In genomic region chr3:13549513-13550256, GRCh38 we compare ENCODE assay signal across 8 cellular contexts. TPM values are rescaled to one million over a fixed set of nuclear protein-coding genes. Genes with fewer than 3 reads are reported as not detected.
DNase-seq lines count a peak whose midpoint lies in the region; FAIRE-seq and TF ChIP-seq lines count a peak whose summit lies in the region.

No MANE protein-coding gene starts in this region.

- no peaks in the 10 kb centered on the region for H3K36me3 ChIP-seq in HUES48 (ENCODE audit: control insufficient read depth, insufficient read depth, low read length)
- no peaks in the 10 kb centered on the region for H3K36me3 ChIP-seq in endodermal cell (ENCODE audit: control insufficient read depth, insufficient read depth, low read length)

- TF ChIP-seq CTCF in AG04449 (IDR thresholded peaks at IDR 0.05; ENCODE audit: insufficient read depth, low read length, missing control alignments) (no peak), endodermal cell (conservative IDR thresholded peaks at IDR 0.05) (no peak), neural crest cell (conservative IDR thresholded peaks at IDR 0.05) (no peak)

- peak overlapping the region; percentile 51 for H3K4me3 ChIP-seq in AG04449 (ENCODE audit: low read depth, low read length)
- H3K4me3 ChIP-seq in HUES48 (ENCODE audit: low read depth, low read length) = peak overlapping the region; percentile 60; the same call in 1 of the 2 replicates
- H3K4me3 ChIP-seq in endodermal cell (ENCODE audit: low read length) = no peak overlapping the region

- FAIRE-seq in GM19239 (lab: Jason Lieb, UNC) = no peak

- DNase-seq in AG04449 (ENCODE audit: low read depth, low spot score) (no peak), endodermal cell (no peak), neural crest cell (ENCODE audit: low read depth, low spot score) (no peak), GM19239 (ENCODE audit: insufficient read length, low spot score) (no peak), NCI-H748 (lab: John Stamatoyannopoulos, UW; ENCODE audit: unreplicated experiment) (no peak), C1 segment of cervical spinal cord (lab: John Stamatoyannopoulos, UW) (no peak)
- no peak for DNase-seq in activated CD4-positive, CD25-positive, alpha-beta regulatory T cell (lab: John Stamatoyannopoulos, UW)

- H3K9ac ChIP-seq in HUES48 (ENCODE audit: low read depth, low read length) (no peak overlapping the region), endodermal cell (ENCODE audit: extremely low read depth, low read length, poor library complexity, severe bottlenecking) (no peak overlapping the region)

- H3K27me3 ChIP-seq in HUES48 (ENCODE audit: control insufficient read depth, insufficient read depth, low read length) (peaks cover 20% of the 10 kb centered on the region), endodermal cell (ENCODE audit: control insufficient read depth, insufficient read depth, low read length, poor library complexity, severe bottlenecking) (no peaks in the 10 kb centered on the region)

- no peaks in the 10 kb centered on the region for H3K9me3 Mint-ChIP-seq in endodermal cell
- H3K9me3 Mint-ChIP-seq in neural crest cell = no peaks in the 10 kb centered on the region

- H3K9me3 ChIP-seq in HUES48 (ENCODE audit: control insufficient read depth, insufficient read depth, low read length) (no peaks in the 10 kb centered on the region), endodermal cell (ENCODE audit: control insufficient read depth, low read length) (no peaks in the 10 kb centered on the region)

- H3K4me3 Mint-ChIP-seq in endodermal cell = peak overlapping the region; percentile 60
- H3K4me3 Mint-ChIP-seq in neural crest cell = peak overlapping the region; percentile 65

- POLR2A ChIA-PET in AG04449 (lab: Yijun Ruan, JAX) = interaction anchor here (0.7 kb wide), 1 partner anchor 74 kb away, joined by 3 read pairs; no protein-coding TSS in a partner anchor

- peaks cover 11% of the 10 kb centered on the region; the same call in 1 of the 2 replicates for H3K4me1 ChIP-seq in HUES48 (ENCODE audit: control insufficient read depth, insufficient read depth, low read length)
- peaks cover 9% of the 10 kb centered on the region for H3K4me1 ChIP-seq in endodermal cell (ENCODE audit: control insufficient read depth, insufficient read depth, low read length)

- no peak overlapping the region for H3K27ac ChIP-seq in HUES48 (ENCODE audit: low read depth, low read length)
- no peak overlapping the region for H3K27ac ChIP-seq in endodermal cell (ENCODE audit: low read depth, low read length)

- H3K4me1 Mint-ChIP-seq in endodermal cell (peaks cover 45% of the 10 kb centered on the region), neural crest cell (peaks cover 19% of the 10 kb centered on the region)

- CTCF ChIA-PET in AG04449 (lab: Yijun Ruan, JAX) = interaction anchor here (1.3 to 2.5 kb wide), 3 partner anchors 10 to 98 kb away, joined by 4 to 7 read pairs (median 7); no protein-coding TSS in a partner anchor

- WGBS in endodermal cell (ENCODE audit: insufficient coverage in 1 of 2, insufficient read length in 1 of 2), 2 experiments = 79 to 83% methylated on average over 5 to 21 of the region's 21 CpGs

- H3K36me3 Mint-ChIP-seq in endodermal cell (ENCODE audit: low read depth) (no peaks in the 10 kb centered on the region), neural crest cell (ENCODE audit: low read depth) (no peaks in the 10 kb centered on the region)

- H3K27me3 Mint-ChIP-seq in endodermal cell (ENCODE audit: insufficient read depth) (peaks cover 16% of the 10 kb centered on the region), neural crest cell (ENCODE audit: low read depth) (peaks cover 17% of the 10 kb centered on the region)

- H3K27ac Mint-ChIP-seq in endodermal cell = no peak overlapping the region
- H3K27ac Mint-ChIP-seq in neural crest cell (ENCODE audit: unreplicated experiment) = no peak overlapping the region

RNA-seq across cellular contexts. Expression of gene FBLN2, which starts 0.8 kb away (rescaled TPM):
- total RNA-seq in endodermal cell = 100 to 1,000 TPM in 1 of 2 donors, 10 to 100 TPM in 1; 86.1 to 136 TPM
- 68.2 TPM for polyA plus RNA-seq in endodermal cell (2013, experiment 1 of 2)
- polyA plus RNA-seq in endodermal cell (2013, experiment 2 of 2) = 78.4 TPM
- 4.9 and 6.3 TPM in 2 replicates for total RNA-seq in neural crest cell

Comparison
In these comparisons a context has a peak if more than half of its experiments do, and no peak if none do; other contexts are left out.
1. RNA of gene FBLN2, which starts 0.8 kb away (total RNA-seq): 86.1 to 136 TPM in endodermal cell; 4.9 to 6.3 TPM in neural crest cell; every median in the first group is over 10 times any median in the second.